In genomic region chr5:140611020-140611521, GRCh38 we compare ENCODE assay signal across 17 cellular contexts. TPM values are rescaled to one million over a fixed set of nuclear protein-coding genes. Genes with fewer than 3 reads are reported as not detected.
A peak's percentile ranks its signal among the peaks of the same experiment; 100 is the strongest.
DNase-seq lines count a peak whose midpoint lies in the region; ATAC-seq, FAIRE-seq and TF ChIP-seq lines count a peak whose summit lies in the region.
"Had no signal": no experiment of that assay in that cellular context is flagged by ENCODE, and none has a peak within 500 bp of the region (broad histone marks: within the 10 kb centered on the region; RNA-seq: fewer than 3 reads in every experiment).

No MANE protein-coding gene starts in this region.

- no TSS peak for BruUV-seq in IMR-90 (replicated peaks; lab: Mats Ljungman, UMichigan)

- no peak for TF ChIP-seq CTCF in IMR-90 (conservative IDR thresholded peaks at IDR 0.05; ENCODE audit: low read depth, low read length)
- TF ChIP-seq CTCF in lower lobe of right lung (IDR thresholded peaks at IDR 0.05), result no peak
- no peak for TF ChIP-seq CTCF in D721Med (IDR thresholded peaks at IDR 0.05; ENCODE audit: insufficient read depth, missing control alignments)

- no peak overlapping the region for H4K91ac ChIP-seq in IMR-90 (ENCODE audit: insufficient read depth, low read depth, low read length)

- POLR2A ChIA-PET in IMR-90 (lab: Charles Lee; ENCODE audit: unreplicated experiment), result no interaction called here

- H3K27me3 ChIP-seq in IMR-90 (ENCODE audit: control insufficient read depth, insufficient read depth, low read length), result peaks cover 6% of the 10 kb centered on the region
- no peaks in the 10 kb centered on the region for H3K27me3 ChIP-seq in lower lobe of right lung (ENCODE audit: low read depth)
- H3K27me3 ChIP-seq in subcutaneous abdominal adipose tissue (ENCODE audit: control insufficient read depth in 5 of 5, insufficient read depth in 4 of 5, low read length in 5 of 5), result no peaks in the 10 kb centered on the region
- H3K27me3 ChIP-seq: colonic mucosa, heart right ventricle, SJSA1, testis had no signal

- H2BK15ac ChIP-seq in IMR-90 (ENCODE audit: low read depth, low read length), result no peak overlapping the region

- no peak overlapping the region for H3K14ac ChIP-seq in IMR-90 (replicated peaks; ENCODE audit: low read depth, low read length)

- no peak overlapping the region for H2BK120ac ChIP-seq in IMR-90 (ENCODE audit: low read depth, low read length)

- H3K4me3 ChIP-seq in IMR-90 (ENCODE audit: insufficient read depth, low read depth, low read length) (no peak overlapping the region), lower lobe of right lung (no peak overlapping the region), subcutaneous abdominal adipose tissue (ENCODE audit: low read depth in 1 of 5, low read length in 5 of 5) (no peak overlapping the region)
- H3K4me3 ChIP-seq: colonic mucosa, heart right ventricle, SJSA1, testis had no signal

- TF ChIP-seq RAD21 in IMR-90 (IDR thresholded peaks at IDR 0.05; ENCODE audit: low read length), result no peak

- no peak overlapping the region for H4K5ac ChIP-seq in IMR-90 (ENCODE audit: low read depth, low read length)

- no CpG with 5 or more reads among the region's 2 CpGs for WGBS in IMR-90 (ENCODE audit: extremely low coverage in 2 of 2, insufficient read length in 1 of 2), 2 experiments

- no peak overlapping the region for H2AK9ac ChIP-seq in IMR-90 (replicated peaks; ENCODE audit: low read depth, low read length, poor library complexity)

- in situ Hi-C loops in IMR-90 (cut with MboI; ENCODE audit: low sequenced_read_pairs), result no loop called here

- no peak overlapping the region for H3K56ac ChIP-seq in IMR-90 (ENCODE audit: extremely low read depth, insufficient read depth, low read length)

- H3K9me1 ChIP-seq in IMR-90 (ENCODE audit: insufficient read depth, low read length), result no peaks in the 10 kb centered on the region

- dilution Hi-C loops in IMR-90 (cut with HindIII; ENCODE audit: low sequenced_read_pairs, unreplicated experiment), result no loop called here

- DNase-seq in IMR-90 (peak; percentile 20), amniotic epithelial cell (ENCODE audit: low read depth) (peak; percentile 88), lower lobe of right lung (no peak), NCI-H82 (lab: John Stamatoyannopoulos, UW) (no peak), D721Med (ENCODE audit: insufficient read length, low spot score) (no peak), ureter (ENCODE audit: low spot score) (no peak)
- DNase-seq: activated CD4-positive, alpha-beta T cell treated with anti-CD3 and anti-CD28 coated beads, Interleukin-2, amount 50 U/mL, for 48 hours; colonic mucosa; heart right ventricle; kidney; NCI-H2081; NCI-H524; testis had no signal

- no peak overlapping the region for H2AFZ ChIP-seq in IMR-90 (replicated peaks; ENCODE audit: low read length, poor library complexity)

- no peak overlapping the region for H3K4ac ChIP-seq in IMR-90 (ENCODE audit: low read depth, low read length)

- intact Hi-C loops in IMR-90 (cut with micrococcal nuclease), result no loop called here
- intact Hi-C loops in lower lobe of right lung (cut with DNase I), result no loop called here

- H3K79me1 ChIP-seq in IMR-90 (ENCODE audit: low read depth in 1 of 2, low read length in 2 of 2), result no peaks in the 10 kb centered on the region

- H3K27ac ChIP-seq in IMR-90 (ENCODE audit: insufficient read depth, low read length), result no peak overlapping the region
- peak overlapping the region; percentile 53 for H3K27ac ChIP-seq in lower lobe of right lung
- peak overlapping the region; percentile 32 for H3K27ac ChIP-seq in subcutaneous abdominal adipose tissue (ENCODE audit: low read depth, low read length)
- H3K27ac ChIP-seq: SJSA1 had no signal

- no peak for TF ChIP-seq POLR2A in IMR-90 (IDR thresholded peaks at IDR 0.05; ENCODE audit: low read depth, low read length)

- H3K23ac ChIP-seq in IMR-90 (ENCODE audit: low read depth, low read length), result no peak overlapping the region

- no peak overlapping the region for H2AK5ac ChIP-seq in IMR-90 (ENCODE audit: low read depth, low read length)

- H4K8ac ChIP-seq in IMR-90 (ENCODE audit: low read depth in 2 of 2, low read length in 2 of 2), result no peak overlapping the region

- H2BK20ac ChIP-seq in IMR-90 (ENCODE audit: low read depth, low read length), result no peak overlapping the region

- H3K18ac ChIP-seq in IMR-90 (ENCODE audit: low read depth, low read length), result no peak overlapping the region

- no peaks in the 10 kb centered on the region for H4K20me1 ChIP-seq in IMR-90 (ENCODE audit: insufficient read depth, low read length)

- no peaks in the 10 kb centered on the region for H3K9me3 ChIP-seq in IMR-90 (ENCODE audit: control insufficient read depth, insufficient read depth, low read length)
- H3K9me3 ChIP-seq in lower lobe of right lung, result no peaks in the 10 kb centered on the region
- no peaks in the 10 kb centered on the region for H3K9me3 ChIP-seq in subcutaneous abdominal adipose tissue (ENCODE audit: control insufficient read depth in 5 of 5, low read length in 5 of 5)
- H3K9me3 ChIP-seq: colonic mucosa, SJSA1, testis had no signal

- FAIRE-seq in D721Med (lab: Jason Lieb, UNC), result no peak
- FAIRE-seq: HTR-8/SVneo, kidney had no signal

- H3K4me2 ChIP-seq in IMR-90 (ENCODE audit: low read depth, low read length), result no peak overlapping the region

- no peak overlapping the region for H3K9ac ChIP-seq in IMR-90 (ENCODE audit: low read depth, low read length)
- H3K9ac ChIP-seq in subcutaneous abdominal adipose tissue (ENCODE audit: low read length in 5 of 5), result no peak overlapping the region

- CTCF ChIA-PET in IMR-90 (lab: Yijun Ruan, JAX), result no interaction called here

- H3K4me1 ChIP-seq in IMR-90 (ENCODE audit: control insufficient read depth, insufficient read depth, low read length) (peaks cover 2% of the 10 kb centered on the region; the same call in 1 of the 2 replicates), lower lobe of right lung (peaks cover 43% of the 10 kb centered on the region), subcutaneous abdominal adipose tissue (ENCODE audit: control insufficient read depth in 5 of 5, insufficient read depth in 5 of 5, low read length in 5 of 5) (peaks cover 0 to 30% (median 16%) of the 10 kb centered on the region in 5 donors)

- H3K36me3 ChIP-seq in IMR-90 (ENCODE audit: control insufficient read depth, insufficient read depth, low read length) (no peaks in the 10 kb centered on the region), lower lobe of right lung (no peaks in the 10 kb centered on the region), subcutaneous abdominal adipose tissue (ENCODE audit: control insufficient read depth in 5 of 5, insufficient read depth in 5 of 5, low read length in 5 of 5) (no peaks in the 10 kb centered on the region)
- H3K36me3 ChIP-seq: colonic mucosa, heart right ventricle, SJSA1 had no signal

- no peak overlapping the region for H2BK5ac ChIP-seq in IMR-90 (ENCODE audit: low read depth, low read length, poor library complexity, severe bottlenecking)

- ATAC-seq in IMR-90 (ENCODE audit: low read depth) (no peak), lower lobe of right lung (no peak)
- ATAC-seq: esophagus mucosa had no signal

TF ChIP-seq in IMR-90, 13 proteins besides CTCF, POLR2A, EP300 and RAD21:
- TF ChIP-seq ELK1 (IDR thresholded peaks at IDR 0.05; ENCODE audit: borderline replicate concordance, low read depth, low read length) (no peak), MXI1 (IDR thresholded peaks at IDR 0.05; ENCODE audit: borderline replicate concordance, low read depth, low read length) (no peak)

RNA-seq across cellular contexts. Expression of gene CD14, which starts 21.9 kb away (rescaled TPM):
- total RNA-seq in IMR-90 (2012; rRNA removed) (0.18 TPM in 1 of 2 replicates, not detected in the other), lower lobe of right lung (165 TPM), ureter (17.3 TPM)
- 0.17 and 0.19 TPM in 2 replicates for polyA plus RNA-seq in IMR-90 (2012; rRNA removed)
- polyA plus RNA-seq in IMR-90 (2012; cell fraction: cytosol; rRNA removed), result 0.34 and 0.70 TPM in 2 replicates
- polyA plus RNA-seq in IMR-90 (2012; cell fraction: nucleus; rRNA removed; ENCODE audit: low replicate concordance), result 0.72 and 1.7 TPM in 2 replicates

RNA-seq across cellular contexts. Expression of gene TMCO6, which starts 28.2 kb away (rescaled TPM):
- total RNA-seq in IMR-90 (2012; rRNA removed) (4.2 and 6.6 TPM in 2 replicates), lower lobe of right lung (12.3 TPM), ureter (24.1 TPM)
- polyA plus RNA-seq in IMR-90 (2012; rRNA removed), result 7.2 and 10.6 TPM in 2 replicates
- 17.1 and 20.6 TPM in 2 replicates for polyA plus RNA-seq in IMR-90 (2012; cell fraction: cytosol; rRNA removed)
- polyA plus RNA-seq in IMR-90 (2012; cell fraction: nucleus; rRNA removed; ENCODE audit: low replicate concordance), result 88.4 and 164 TPM in 2 replicates

RNA-seq across cellular contexts. Expression of gene NDUFA2, which starts 36.4 kb away (rescaled TPM):
- total RNA-seq in IMR-90 (2012; rRNA removed), result 20.4 and 30.0 TPM in 2 replicates
- polyA plus RNA-seq in IMR-90 (2012; rRNA removed), result 104 and 131 TPM in 2 replicates
- polyA plus RNA-seq in IMR-90 (2012; cell fraction: cytosol; rRNA removed), result 129 and 168 TPM in 2 replicates
- 37.9 and 38.5 TPM in 2 replicates for polyA plus RNA-seq in IMR-90 (2012; cell fraction: nucleus; rRNA removed; ENCODE audit: low replicate concordance)
- total RNA-seq in lower lobe of right lung, result 53.3 TPM
- 48.1 TPM for total RNA-seq in ureter

RNA-seq across cellular contexts. Expression of gene IK, which starts 36.6 kb away (rescaled TPM):
- total RNA-seq in IMR-90 (2012; rRNA removed) (137 and 143 TPM in 2 replicates), lower lobe of right lung (78.5 TPM), ureter (78.8 TPM)
- 99.8 and 105 TPM in 2 replicates for polyA plus RNA-seq in IMR-90 (2012; rRNA removed)
- 17.7 and 93.5 TPM in 2 replicates for polyA plus RNA-seq in IMR-90 (2012; cell fraction: cytosol; rRNA removed)
- 22.3 and 96.4 TPM in 2 replicates for polyA plus RNA-seq in IMR-90 (2012; cell fraction: nucleus; rRNA removed; ENCODE audit: low replicate concordance)

RNA-seq across cellular contexts. Expression of gene SLC35A4, which starts 46.4 kb away (rescaled TPM):
- total RNA-seq in IMR-90 (2012; rRNA removed), result 17.2 and 19.2 TPM in 2 replicates
- 66.4 and 69.7 TPM in 2 replicates for polyA plus RNA-seq in IMR-90 (2012; rRNA removed)
- 47.0 and 70.6 TPM in 2 replicates for polyA plus RNA-seq in IMR-90 (2012; cell fraction: cytosol; rRNA removed)
- 35.4 and 42.1 TPM in 2 replicates for polyA plus RNA-seq in IMR-90 (2012; cell fraction: nucleus; rRNA removed; ENCODE audit: low replicate concordance)
- total RNA-seq in lower lobe of right lung, result 71.8 TPM
- 71.8 TPM for total RNA-seq in ureter

Comparison
In these comparisons a context has a peak if more than half of its experiments do, and no peak if none do; other contexts are left out.
1. DNase-seq: peak in IMR-90 (single experiment) and amniotic epithelial cell (single experiment); none in lower lobe of right lung (single experiment), NCI-H82 (single experiment), D721Med (single experiment) and ureter (single experiment).
2. RNA of gene CD14, which starts 21.9 kb away (total RNA-seq): 165 TPM in lower lobe of right lung (single experiment) and 17.3 TPM in ureter (single experiment); 0.18 TPM in IMR-90; every median in the first group is over 10 times any median in the second.